Comparison of ENCODE assay signal across 16 cellular contexts in genomic region chr6:22830463-22830862, GRCh38.
A peak's percentile ranks its signal among the peaks of the same experiment; 100 is the strongest.
DNase-seq lines count a peak whose midpoint lies in the region; ATAC-seq and TF ChIP-seq lines count a peak whose summit lies in the region.
"Had no signal": no experiment of that assay in that cellular context is flagged by ENCODE, and none has a peak within 500 bp of the region (broad histone marks: within the 10 kb centered on the region; RNA-seq: fewer than 3 reads in every experiment).

No MANE protein-coding gene starts in this region.

- peak overlapping the region; percentile 68 for H2AK5ac ChIP-seq in mesenchymal stem cell (ENCODE audit: low read length, severe bottlenecking)

- H2AFZ ChIP-seq in mammary epithelial cell (ENCODE audit: low read depth, low read length): no peak overlapping the region
- no peak overlapping the region for H2AFZ ChIP-seq in mesenchymal stem cell (ENCODE audit: low read depth, low read length)
- H2AFZ ChIP-seq in smooth muscle cell (ENCODE audit: low read depth): peak overlapping the region; percentile 78

- ATAC-seq in GM18520 (IDR thresholded peaks at IDR 0.05; ENCODE audit: unreplicated experiment): no peak
- ATAC-seq: A549 had no signal

- H4K20me1 ChIP-seq in mammary epithelial cell (ENCODE audit: insufficient read depth, low read length) (no peaks in the 10 kb centered on the region), smooth muscle cell (ENCODE audit: low read depth) (no peaks in the 10 kb centered on the region)
- H4K20me1 ChIP-seq: BLaER1 had no signal

- H3K79me2 ChIP-seq in mammary epithelial cell (ENCODE audit: insufficient read depth, low read length) (no peaks in the 10 kb centered on the region), smooth muscle cell (ENCODE audit: low read depth) (no peaks in the 10 kb centered on the region)

- BruUV-seq in mammary epithelial cell (replicated peaks; lab: Mats Ljungman, UMichigan): no TSS peak

- H3K9ac ChIP-seq in mammary epithelial cell (ENCODE audit: insufficient read depth, low read length) (no peak overlapping the region), mesenchymal stem cell (ENCODE audit: low read length) (no peak overlapping the region), smooth muscle cell (ENCODE audit: low read depth) (no peak overlapping the region)
- H3K9ac ChIP-seq: BLaER1 had no signal

- H3F3A ChIP-seq in smooth muscle cell (ENCODE audit: low read depth): peaks cover 27% of the 10 kb centered on the region

- TF ChIP-seq POLR2A in breast epithelium (IDR thresholded peaks at IDR 0.05): no peak

- no peak overlapping the region for H2BK120ac ChIP-seq in mesenchymal stem cell (ENCODE audit: low read depth, low read length)

- peaks cover 21% of the 10 kb centered on the region for H3K4me1 ChIP-seq in mammary epithelial cell (ENCODE audit: insufficient read depth, low read length)
- peaks cover 0 to 3% of the 10 kb centered on the region in 2 donors for H3K4me1 ChIP-seq in breast epithelium
- H3K4me1 ChIP-seq in mesenchymal stem cell (ENCODE audit: control insufficient read depth, insufficient read depth, low read depth, low read length): no peaks in the 10 kb centered on the region
- peaks cover 17% of the 10 kb centered on the region for H3K4me1 ChIP-seq in smooth muscle cell (ENCODE audit: low read depth)
- H3K4me1 ChIP-seq: BLaER1 had no signal

- H3K36me3 ChIP-seq in mammary epithelial cell (ENCODE audit: insufficient read depth, low read length) (no peaks in the 10 kb centered on the region), breast epithelium (no peaks in the 10 kb centered on the region), mesenchymal stem cell (ENCODE audit: control insufficient read depth in 1 of 2, insufficient read depth in 2 of 2, low read depth in 1 of 2, low read length in 2 of 2) (no peaks in the 10 kb centered on the region), smooth muscle cell (ENCODE audit: low read depth) (no peaks in the 10 kb centered on the region)
- H3K36me3 ChIP-seq: BLaER1, HAP-1 had no signal

- CTCF ChIA-PET in mammary epithelial cell (lab: Charles Lee; ENCODE audit: low non-redundant PET): no interaction called here

- H3K14ac ChIP-seq in mesenchymal stem cell (ENCODE audit: low read length in 2 of 2): no peak overlapping the region

- H3K23ac ChIP-seq in mesenchymal stem cell (ENCODE audit: low read length in 2 of 2): no peak overlapping the region

- H2BK15ac ChIP-seq in mesenchymal stem cell (ENCODE audit: low read depth, poor library complexity, severe bottlenecking): no peak overlapping the region

- H3K18ac ChIP-seq in mesenchymal stem cell (ENCODE audit: low read depth in 1 of 2, low read length in 2 of 2): no peak overlapping the region

- H3K9me3 ChIP-seq in mammary epithelial cell (replicated peaks; ENCODE audit: insufficient read depth, low read length) (no peaks in the 10 kb centered on the region), breast epithelium (no peaks in the 10 kb centered on the region), mesenchymal stem cell (ENCODE audit: control insufficient read depth, low read length) (no peaks in the 10 kb centered on the region), smooth muscle cell (replicated peaks; ENCODE audit: low read depth) (no peaks in the 10 kb centered on the region)
- H3K9me3 ChIP-seq: HAP-1 had no signal

- H4K8ac ChIP-seq in mesenchymal stem cell (ENCODE audit: low read length): no peak overlapping the region

- no peak overlapping the region for H3K4ac ChIP-seq in mesenchymal stem cell (ENCODE audit: low read depth in 1 of 2, low read length in 2 of 2)

- dilution Hi-C loops in mammary epithelial cell (cut with HindIII; ENCODE audit: low sequenced_read_pairs): no loop called here

- no peaks in the 10 kb centered on the region for H3K79me1 ChIP-seq in mesenchymal stem cell (replicated peaks; ENCODE audit: low read length, poor library complexity, severe bottlenecking)

- intact Hi-C loops in mammary epithelial cell (cut with micrococcal nuclease): no loop called here
- intact Hi-C loops in breast epithelium (cut with DNase I; ENCODE audit: low total_unique reads): no loop called here

- no peak overlapping the region for H2BK12ac ChIP-seq in mesenchymal stem cell (ENCODE audit: low read length in 2 of 2)

- H3K27me3 ChIP-seq in mammary epithelial cell (ENCODE audit: insufficient read depth, low read length) (no peaks in the 10 kb centered on the region), breast epithelium (no peaks in the 10 kb centered on the region), mesenchymal stem cell (ENCODE audit: control insufficient read depth in 1 of 2, insufficient read depth in 1 of 2, low read length in 2 of 2) (no peaks in the 10 kb centered on the region), smooth muscle cell (ENCODE audit: low read depth) (no peaks in the 10 kb centered on the region)
- H3K27me3 ChIP-seq: BLaER1 had no signal

- H3K4me2 ChIP-seq in mammary epithelial cell (ENCODE audit: insufficient read depth, low read depth, low read length): no peak overlapping the region
- no peak overlapping the region for H3K4me2 ChIP-seq in mesenchymal stem cell (ENCODE audit: low read length, poor library complexity, severe bottlenecking)
- H3K4me2 ChIP-seq in smooth muscle cell: no peak overlapping the region
- H3K4me2 ChIP-seq: A549, BLaER1 had no signal

- no peak overlapping the region for H4K91ac ChIP-seq in mesenchymal stem cell (ENCODE audit: low read length)

- DNase-seq in mammary epithelial cell (peak; percentile 11), breast epithelium (ENCODE audit: low spot score in 2 of 2) (no peak), epithelial cell of esophagus (ENCODE audit: low read depth) (peak; percentile 68), mesenchymal stem cell (no peak), smooth muscle cell (lab: John Stamatoyannopoulos, UW; ENCODE audit: unreplicated experiment) (no peak), DMS79 treated with DMSO at 0.1 percent for 48 hours (lab: John Stamatoyannopoulos, UW) (no peak), midbrain (lab: John Stamatoyannopoulos, UW) (no peak)
- DNase-seq: CD4-positive, alpha-beta memory T cell; DMS 273 treated with DMSO at 0.1 percent for 48 hours; DMS53; GOT3 had no signal

- TF ChIP-seq CTCF in mammary epithelial cell (conservative IDR thresholded peaks at IDR 0.05 in 1 of 2, IDR thresholded peaks at IDR 0.05 in 1 of 2; ENCODE audit: extremely low read depth in 1 of 2, insufficient read depth in 1 of 2, low read depth in 1 of 2, low read length in 2 of 2): no peak
- no peak for TF ChIP-seq CTCF in breast epithelium (IDR thresholded peaks at IDR 0.05)
- TF ChIP-seq CTCF in epithelial cell of esophagus (IDR thresholded peaks at IDR 0.05; ENCODE audit: insufficient read depth, low read depth, low read length, missing control alignments): no peak
- TF ChIP-seq CTCF in smooth muscle cell (IDR thresholded peaks at IDR 0.05; ENCODE audit: borderline replicate concordance, insufficient read depth, poor library complexity, severe bottlenecking): no peak

- H2BK5ac ChIP-seq in mesenchymal stem cell (ENCODE audit: low read depth, low read length, poor library complexity, severe bottlenecking): no peak overlapping the region

- H3K27ac ChIP-seq in mammary epithelial cell (ENCODE audit: insufficient read depth, low read depth, low read length) (no peak overlapping the region), breast epithelium (no peak overlapping the region), mesenchymal stem cell (ENCODE audit: low read length, poor library complexity, severe bottlenecking) (no peak overlapping the region), smooth muscle cell (ENCODE audit: low read depth) (no peak overlapping the region)
- H3K27ac ChIP-seq: 22Rv1, BLaER1 had no signal

- no peak overlapping the region for H3K4me3 ChIP-seq in mammary epithelial cell (replicated peaks in 1 of 3; ENCODE audit: insufficient read depth in 1 of 3, low read depth in 2 of 3, low read length in 3 of 3)
- no peak overlapping the region for H3K4me3 ChIP-seq in breast epithelium
- no peak overlapping the region for H3K4me3 ChIP-seq in epithelial cell of esophagus (ENCODE audit: low read length)
- H3K4me3 ChIP-seq in mesenchymal stem cell (ENCODE audit: insufficient read depth in 1 of 2, low read depth in 1 of 2, low read length in 2 of 2): no peak overlapping the region
- H3K4me3 ChIP-seq in smooth muscle cell: no peak overlapping the region
- H3K4me3 ChIP-seq: A549, BLaER1, HAP-1 had no signal

- in situ Hi-C loops in mammary epithelial cell (cut with MboI; ENCODE audit: low sequenced_read_pairs in 2 of 2): no loop called here

- WGBS in mammary epithelial cell (ENCODE audit: low coverage, missing lambda C conversion rate): 86% methylated on average over 3 of the region's 3 CpGs
- WGBS in mesenchymal stem cell: 91% methylated on average over 2 of the region's 3 CpGs
- WGBS in smooth muscle cell (ENCODE audit: low lambda C conversion rate): 92% methylated on average over 3 of the region's 3 CpGs

Comparison
In these comparisons a context has a peak if more than half of its experiments do, and no peak if none do; other contexts are left out.
1. DNase-seq: peak in mammary epithelial cell (single experiment) and epithelial cell of esophagus (single experiment); none in breast epithelium (0 of 2), mesenchymal stem cell (single experiment), smooth muscle cell (single experiment), DMS79 treated with DMSO at 0.1 percent for 48 hours (single experiment) and midbrain (single experiment).